1 cellular context compared by ENCODE assay signal in genomic region chr2:38658613-38659012, GRCh38.
TF ChIP-seq lines count a peak whose summit lies in the region.

No MANE protein-coding gene starts in this region.

TF ChIP-seq in GM23338, 12 proteins besides CTCF, POLR2A, EP300 and RAD21 (continued from another document):
- TF ChIP-seq ZNF462 (CRISPR knock-in tag; IDR thresholded peaks at IDR 0.05) (no peak), ZNF114 (CRISPR knock-in tag; IDR thresholded peaks at IDR 0.05) (no peak)
